In the genomic region with DNA sequence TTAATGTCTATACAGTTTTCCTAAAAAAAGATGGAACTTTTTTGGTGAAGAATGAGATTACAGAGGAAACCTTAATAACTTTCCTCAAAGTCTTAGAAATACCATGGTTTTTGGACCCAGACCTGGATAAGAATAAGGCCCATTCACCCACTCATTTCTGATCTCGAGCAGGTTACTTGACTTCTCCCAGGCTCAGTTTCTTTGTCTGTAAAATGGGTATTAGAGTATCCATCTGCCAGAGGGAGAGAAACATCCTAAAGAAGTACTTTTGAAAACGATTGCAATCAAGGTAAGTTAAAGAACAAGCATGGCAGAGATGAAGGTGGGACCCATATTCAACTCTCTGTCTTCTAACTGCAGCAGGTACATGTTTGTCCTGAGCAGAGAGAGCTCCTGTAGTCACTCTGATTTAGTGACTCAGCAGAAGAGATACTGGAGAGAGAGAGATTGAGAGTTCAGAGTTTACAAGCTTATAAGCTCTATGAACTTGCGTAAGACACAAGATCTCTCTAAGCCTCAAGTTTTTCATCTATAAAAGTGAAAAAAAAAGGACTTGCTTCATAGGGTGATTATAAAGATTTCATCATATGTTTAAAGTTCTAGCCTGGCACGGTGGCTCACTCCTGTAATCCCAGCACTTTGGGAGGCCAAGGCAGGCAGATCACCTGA, we compare ENCODE assay signal across 23 cellular contexts.
A peak's percentile ranks its signal among the peaks of the same experiment; 100 is the strongest.
DNase-seq lines count a peak whose midpoint lies in the region; FAIRE-seq and TF ChIP-seq lines count a peak whose summit lies in the region.
"Had no signal": no experiment of that assay in that cellular context is flagged by ENCODE, and none has a peak within 500 bp of the region (broad histone marks: within the 10 kb centered on the region; RNA-seq: fewer than 3 reads in every experiment).

No MANE protein-coding gene starts in this region.

- H3K4me1 ChIP-seq in hepatocyte (ENCODE audit: insufficient read depth) (peaks cover 7% of the 10 kb centered on the region), small intestine (ENCODE audit: control insufficient read depth in 2 of 2, insufficient read depth in 1 of 2, low read depth in 1 of 2, low read length in 1 of 2) (peaks cover 0 to 2% of the 10 kb centered on the region in 2 donors)

- no peak overlapping the region for H2AFZ ChIP-seq in hepatocyte
- H2AFZ ChIP-seq: PC-9 had no signal

- H4K20me1 ChIP-seq in hepatocyte (ENCODE audit: insufficient read depth, poor library complexity, severe bottlenecking) = no peaks in the 10 kb centered on the region

- TF ChIP-seq CTCF in AG09319 (IDR thresholded peaks at IDR 0.05; ENCODE audit: low read depth, low read length) (no peak), hepatocyte (IDR thresholded peaks at IDR 0.05; ENCODE audit: poor library complexity) (no peak)

- H3K9me2 ChIP-seq in hepatocyte (replicated peaks; ENCODE audit: insufficient read depth) = no peaks in the 10 kb centered on the region
- H3K9me2 ChIP-seq: SK-N-SH had no signal

- H3K9me3 ChIP-seq in hepatocyte (ENCODE audit: low read depth) (no peaks in the 10 kb centered on the region), small intestine (ENCODE audit: control insufficient read depth, low read depth) (no peaks in the 10 kb centered on the region)
- H3K9me3 ChIP-seq: SK-N-SH had no signal

- no peak overlapping the region for H3K4me2 ChIP-seq in hepatocyte
- H3K4me2 ChIP-seq: PC-9, SK-N-SH had no signal

- no peaks in the 10 kb centered on the region for H3K27me3 ChIP-seq in hepatocyte
- no peaks in the 10 kb centered on the region for H3K27me3 ChIP-seq in small intestine (ENCODE audit: control insufficient read depth in 2 of 2, insufficient read depth in 2 of 2, low read length in 2 of 2)

- peak overlapping the region; percentile 42 for H3K27ac ChIP-seq in hepatocyte
- no peak overlapping the region for H3K27ac ChIP-seq in small intestine (ENCODE audit: low read depth in 1 of 2, low read length in 1 of 2)
- H3K27ac ChIP-seq: C4-2B, PC-9 had no signal

- whole genome bisulfite sequencing in hepatocyte (ENCODE audit: low lambda C conversion rate, missing lambda C conversion rate) = 65% methylated on average over 4 of the region's 4 CpGs
- 40 to 60% (median 49%) methylated on average over 4 of the region's 4 CpGs for WGBS in small intestine, 3 donors

- H3K36me3 ChIP-seq in hepatocyte (replicated peaks; ENCODE audit: insufficient read depth, low read depth) (no peaks in the 10 kb centered on the region), small intestine (ENCODE audit: control insufficient read depth in 2 of 2, insufficient read depth in 2 of 2, low read length in 2 of 2) (no peaks in the 10 kb centered on the region)

- no peak overlapping the region for H3K4me3 ChIP-seq in hepatocyte
- H3K4me3 ChIP-seq in small intestine (ENCODE audit: low read depth in 1 of 2, low read length in 2 of 2) = no peak overlapping the region
- H3K4me3 ChIP-seq: PC-9 had no signal

- FAIRE-seq in small intestine (lab: Jason Lieb, UNC) = no peak
- FAIRE-seq: G401.6 had no signal

- peak; percentile 3 for DNase-seq in AG09319 (ENCODE audit: extremely low read depth, low read depth)
- DNase-seq in HCEC 1CT = peak; percentile 28
- DNase-seq in hepatocyte (ENCODE audit: low spot score) = peak; percentile 53
- peak; percentile 42 for DNase-seq in small intestine
- no peak for DNase-seq in NCI-H1105 treated with DMSO at 0.1 percent for 48 hours (lab: John Stamatoyannopoulos, UW)
- no peak for DNase-seq in T-helper 9 cell
- no peak for DNase-seq in retina
- DNase-seq: Calu3; CD8-positive, alpha-beta memory T cell; DMS153; H7; HFFc6; Kasumi-1; NCI-H1436; NCI-H187 treated with DMSO at 0.1 percent for 48 hours; NCI-H2107; NCI-H69; PC-9; RPMI8226; SHP77 treated with DMSO at 0.1 percent for 48 hours; SK-N-SH had no signal

- no peaks in the 10 kb centered on the region for H3K79me2 ChIP-seq in hepatocyte

Comparison
In these comparisons a context has a peak if more than half of its experiments do, and no peak if none do; other contexts are left out.
1. DNase-seq: peak in AG09319 (single experiment), HCEC 1CT (single experiment), hepatocyte (single experiment) and small intestine (single experiment); none in NCI-H1105 treated with DMSO at 0.1 percent for 48 hours (single experiment), T-helper 9 cell (single experiment) and retina (single experiment).